In the genomic region with DNA sequence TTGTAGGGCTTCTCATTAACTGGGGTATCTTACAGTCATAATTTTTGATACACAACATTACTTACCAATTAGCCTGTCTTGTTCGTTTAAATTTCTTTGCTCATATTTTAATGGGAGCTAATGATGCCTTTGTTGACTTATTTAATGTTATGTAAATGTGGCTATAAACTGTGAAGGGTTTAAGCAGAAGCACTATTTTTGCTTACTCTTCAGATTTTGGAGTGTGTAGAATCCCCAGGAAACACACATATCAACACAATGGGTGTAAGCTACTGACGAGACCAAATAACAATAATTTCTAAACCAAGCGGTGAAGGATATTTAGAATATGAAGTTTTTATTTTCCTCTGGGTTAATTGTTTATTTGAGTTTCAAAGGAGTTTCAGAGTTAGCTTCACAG, we compare ENCODE assay signal across 25 cellular contexts.
"Had no signal": no experiment of that assay in that cellular context is flagged by ENCODE, and none has a peak within 500 bp of the region (broad histone marks: within the 10 kb centered on the region; RNA-seq: fewer than 3 reads in every experiment).

No MANE protein-coding gene starts in this region.

- FAIRE-seq: islet of Langerhans, keratinocyte had no signal

- ATAC-seq: esophagus mucosa, gastrocnemius medialis, heart right ventricle, left cardiac atrium, left lung, left ventricle myocardium superior, lower lobe of right lung, mucosa of descending colon had no signal

- H3K9me3 ChIP-seq: colonic mucosa, esophagus squamous epithelium, gastrocnemius medialis, heart right ventricle, left lung, lower lobe of right lung, mucosa of descending colon had no signal

- DNase-seq: colonic mucosa; cortex of kidney; dorsolateral prefrontal cortex; effector CD4-positive, alpha-beta T cell; effector memory CD4-positive, alpha-beta T cell; erythroblast; esophagus squamous epithelium; foreskin fibroblast; foreskin melanocyte; gastrocnemius medialis; glutamatergic neuron; head of caudate nucleus; heart right ventricle; hippocampal formation; left cardiac atrium; left lung; left ventricle myocardium superior; lower lobe of right lung; mesenchymal stem cell; mucosa of descending colon; naive B cell had no signal

- H3K4me3 ChIP-seq: colonic mucosa, dorsolateral prefrontal cortex, esophagus squamous epithelium, gastrocnemius medialis, heart right ventricle, left lung, lower lobe of right lung, mucosa of descending colon had no signal

- H3K4me1 ChIP-seq: colonic mucosa, esophagus squamous epithelium, gastrocnemius medialis, left lung, lower lobe of right lung had no signal

- H3K36me3 ChIP-seq: colonic mucosa, esophagus squamous epithelium, gastrocnemius medialis, heart right ventricle, left lung, lower lobe of right lung had no signal

- H3K27ac ChIP-seq: colonic mucosa, dorsolateral prefrontal cortex, epithelial cell of prostate, esophagus squamous epithelium, gastrocnemius medialis, heart right ventricle, left lung, lower lobe of right lung had no signal
